In genomic region chr5:369151-369939, GRCh38 we compare ENCODE assay signal across 8 cellular contexts. TPM values are rescaled to one million over a fixed set of nuclear protein-coding genes. Genes with fewer than 3 reads are reported as not detected.
DNase-seq lines count a peak whose midpoint lies in the region; ATAC-seq and TF ChIP-seq lines count a peak whose summit lies in the region.

No MANE protein-coding gene starts in this region.

- H4K5ac ChIP-seq in IMR-90 (ENCODE audit: low read depth, low read length) = peak overlapping the region; percentile 82

- H3K36me3 ChIP-seq in IMR-90 (ENCODE audit: control insufficient read depth, insufficient read depth, low read length) (peaks cover 34% of the 10 kb centered on the region), endodermal cell (ENCODE audit: control insufficient read depth, insufficient read depth, low read length) (no peaks in the 10 kb centered on the region), SK-N-SH (replicated peaks in 1 of 2; ENCODE audit: control insufficient read depth in 1 of 2, insufficient read depth in 2 of 2, low read length in 1 of 2) (no peaks in the 10 kb centered on the region)

- peak overlapping the region; percentile 92 for H3K14ac ChIP-seq in IMR-90 (replicated peaks; ENCODE audit: low read depth, low read length)

- H2AFZ ChIP-seq in IMR-90 (replicated peaks; ENCODE audit: low read length, poor library complexity) = peak overlapping the region; percentile 21
- no peak overlapping the region for H2AFZ ChIP-seq in SK-N-SH (ENCODE audit: low read depth)

- in situ Hi-C loops in IMR-90 (cut with MboI; ENCODE audit: low sequenced_read_pairs) = no loop called here

- H3K27ac Mint-ChIP-seq in endodermal cell = no peak overlapping the region
- no peak overlapping the region for H3K27ac Mint-ChIP-seq in type B pancreatic cell

- TF ChIP-seq POLR2A in IMR-90 (IDR thresholded peaks at IDR 0.05; ENCODE audit: low read depth, low read length) = no peak

- no peak overlapping the region for H3K4me3 Mint-ChIP-seq in endodermal cell
- peak overlapping the region; percentile 37 for H3K4me3 Mint-ChIP-seq in type B pancreatic cell

- TF ChIP-seq EP300 in SK-N-SH (IDR thresholded peaks at IDR 0.05; ENCODE audit: borderline replicate concordance in 1 of 2, low read depth in 1 of 2, low read length in 1 of 2) = no peak

- DNase-seq in activated effector memory CD4-positive, alpha-beta T cell treated with anti-CD3 and anti-CD28 coated beads, Interleukin-2, amount 50 U/mL, for 16 hours = peak; percentile 61
- DNase-seq in activated effector memory CD4-positive, alpha-beta T cell treated with Interleukin-2 at 50 U/mL for 16 hours = no peak
- DNase-seq in IMR-90 = peak; percentile 63
- peak; percentile 45 for DNase-seq in endodermal cell
- peak; percentile 59 for DNase-seq in type B pancreatic cell (ENCODE audit: extremely low spot score, unreplicated experiment)
- DNase-seq in NCI-H510A (lab: John Stamatoyannopoulos, UW) = no peak
- no peak for DNase-seq in SK-N-SH

- 60% methylated on average over 9 of the region's 17 CpGs; no CpG with 5 or more reads in 1 of the 2 experiments for WGBS in IMR-90 (ENCODE audit: extremely low coverage in 2 of 2, insufficient read length in 1 of 2), 2 experiments
- WGBS in endodermal cell (ENCODE audit: insufficient coverage in 1 of 2, insufficient read length in 1 of 2), 2 experiments = 83 to 87% methylated on average over 12 to 16 of the region's 17 CpGs
- 69% methylated on average over 8 of the region's 17 CpGs for WGBS in SK-N-SH (ENCODE audit: low lambda C conversion rate)

- H3K79me2 ChIP-seq in SK-N-SH (ENCODE audit: insufficient read depth) = no peaks in the 10 kb centered on the region

- TF ChIP-seq CTCF in IMR-90 (conservative IDR thresholded peaks at IDR 0.05; ENCODE audit: low read depth, low read length) (no peak), endodermal cell (conservative IDR thresholded peaks at IDR 0.05) (no peak), type B pancreatic cell (conservative IDR thresholded peaks at IDR 0.05) (no peak), SK-N-SH (IDR thresholded peaks at IDR 0.05) (no peak)

- H3K4me1 Mint-ChIP-seq in endodermal cell (no peaks in the 10 kb centered on the region), type B pancreatic cell (ENCODE audit: unreplicated experiment) (peaks cover 12% of the 10 kb centered on the region)

- peak overlapping the region; percentile 89 for H2AK9ac ChIP-seq in IMR-90 (replicated peaks; ENCODE audit: low read depth, low read length, poor library complexity)

- peaks cover 23% of the 10 kb centered on the region for H3K9me1 ChIP-seq in IMR-90 (ENCODE audit: insufficient read depth, low read length)

- H3K56ac ChIP-seq in IMR-90 (ENCODE audit: extremely low read depth, insufficient read depth, low read length) = peak overlapping the region; percentile 84

- intact Hi-C loops in IMR-90 (cut with micrococcal nuclease) = loop anchor here (2.0 kb wide), 1 partner anchor 25 kb away; no protein-coding TSS in a partner anchor

- H3K27ac ChIP-seq in IMR-90 (ENCODE audit: insufficient read depth, low read length) = peak overlapping the region; percentile 95
- H3K27ac ChIP-seq in endodermal cell (ENCODE audit: low read depth, low read length) = no peak overlapping the region
- H3K27ac ChIP-seq in SK-N-SH (ENCODE audit: low read depth in 2 of 2, low read length in 1 of 2) = no peak overlapping the region

- POLR2A ChIA-PET in IMR-90 (lab: Charles Lee; ENCODE audit: unreplicated experiment) (no interaction called here), SK-N-SH (lab: Yijun Ruan, JAX) (no interaction called here)

- peaks cover 42% of the 10 kb centered on the region for H3K4me1 ChIP-seq in IMR-90 (ENCODE audit: control insufficient read depth, insufficient read depth, low read length)
- H3K4me1 ChIP-seq in endodermal cell (ENCODE audit: control insufficient read depth, insufficient read depth, low read length) = no peaks in the 10 kb centered on the region
- H3K4me1 ChIP-seq in SK-N-SH (ENCODE audit: control insufficient read depth in 1 of 2, insufficient read depth in 2 of 2, low read depth in 1 of 2, low read length in 1 of 2) = peaks cover 0 to 9% of the 10 kb centered on the region in 2 experiments; a peak in 1 of 4 replicates

- no peak; the same call in 1 of the 2 replicates for TF ChIP-seq RAD21 in IMR-90 (IDR thresholded peaks at IDR 0.05; ENCODE audit: low read length)
- TF ChIP-seq RAD21 in SK-N-SH (IDR thresholded peaks at IDR 0.05; ENCODE audit: low read length) = no peak

- H2AK5ac ChIP-seq in IMR-90 (ENCODE audit: low read depth, low read length) = peak overlapping the region; percentile 75

- H2BK15ac ChIP-seq in IMR-90 (ENCODE audit: low read depth, low read length) = peak overlapping the region; percentile 35; the same call in 2 of the 3 replicates

- ATAC-seq in IMR-90 (ENCODE audit: low read depth) (peak; percentile 25), HG02840 (IDR thresholded peaks at IDR 0.05; ENCODE audit: low FRiP score, unreplicated experiment) (no peak)

- CTCF ChIA-PET in IMR-90 (lab: Yijun Ruan, JAX) = interaction anchor here (1.1 to 1.7 kb wide), 2 partner anchors 15 to 32 kb away, joined by 3 to 6 read pairs; no protein-coding TSS in a partner anchor
- CTCF ChIA-PET in SK-N-SH (lab: Yijun Ruan, JAX) = interaction anchor here (0.9 kb wide), 1 partner anchor 49 kb away, joined by 3 read pairs; no protein-coding TSS in a partner anchor

- H3K36me3 Mint-ChIP-seq in endodermal cell (ENCODE audit: low read depth) (no peaks in the 10 kb centered on the region), type B pancreatic cell (peaks cover 6% of the 10 kb centered on the region)

- H4K91ac ChIP-seq in IMR-90 (ENCODE audit: insufficient read depth, low read depth, low read length) = peak overlapping the region; percentile 98

- H3K18ac ChIP-seq in IMR-90 (ENCODE audit: low read depth, low read length) = peak overlapping the region; percentile 85

- H3K79me1 ChIP-seq in IMR-90 (ENCODE audit: low read depth in 1 of 2, low read length in 2 of 2) = peaks cover 32 to 73% of the 10 kb centered on the region in 2 experiments

- H2BK5ac ChIP-seq in IMR-90 (ENCODE audit: low read depth, low read length, poor library complexity, severe bottlenecking) = peak overlapping the region; percentile 97

- peaks cover 9% of the 10 kb centered on the region; the same call in 1 of the 2 replicates for H4K20me1 ChIP-seq in IMR-90 (ENCODE audit: insufficient read depth, low read length)
- no peaks in the 10 kb centered on the region for H4K20me1 ChIP-seq in SK-N-SH (ENCODE audit: insufficient read depth)

- peak overlapping the region; percentile 93 for H3K4ac ChIP-seq in IMR-90 (ENCODE audit: low read depth, low read length)

- dilution Hi-C loops in IMR-90 (cut with HindIII; ENCODE audit: low sequenced_read_pairs, unreplicated experiment) = no loop called here

- H3K27me3 ChIP-seq in IMR-90 (ENCODE audit: control insufficient read depth, insufficient read depth, low read length) = no peaks in the 10 kb centered on the region
- peaks cover 26% of the 10 kb centered on the region for H3K27me3 ChIP-seq in endodermal cell (ENCODE audit: control insufficient read depth, insufficient read depth, low read length, poor library complexity, severe bottlenecking)
- peaks cover 4% of the 10 kb centered on the region; the same call in 1 of the 2 replicates for H3K27me3 ChIP-seq in SK-N-SH (ENCODE audit: insufficient read depth)

- H3K4me2 ChIP-seq in IMR-90 (ENCODE audit: low read depth, low read length) (peak overlapping the region; percentile 63), SK-N-SH (no peak overlapping the region)

- H3K9me3 Mint-ChIP-seq in endodermal cell (peaks cover 7% of the 10 kb centered on the region), type B pancreatic cell (peaks cover 3% of the 10 kb centered on the region)

- peak overlapping the region; percentile 96 for H2BK120ac ChIP-seq in IMR-90 (ENCODE audit: low read depth, low read length)

- H3K9me2 ChIP-seq in SK-N-SH = no peaks in the 10 kb centered on the region

- peak overlapping the region; percentile 94 for H3K23ac ChIP-seq in IMR-90 (ENCODE audit: low read depth, low read length)

- H3K27me3 Mint-ChIP-seq in endodermal cell (ENCODE audit: insufficient read depth) (peaks cover 5% of the 10 kb centered on the region), type B pancreatic cell (peaks cover 2% of the 10 kb centered on the region)

- H3K9me3 ChIP-seq in IMR-90 (ENCODE audit: control insufficient read depth, insufficient read depth, low read length) = 0 out of 2 replicates have a peak, but pooled peaks cover 2% of the 10 kb centered on the region
- peaks cover 12% of the 10 kb centered on the region for H3K9me3 ChIP-seq in endodermal cell (ENCODE audit: control insufficient read depth, low read length)
- 0 out of 2 replicates have a peak, but pooled peaks cover 7% of the 10 kb centered on the region for H3K9me3 ChIP-seq in SK-N-SH

- H3K4me3 ChIP-seq in IMR-90 (ENCODE audit: insufficient read depth, low read depth, low read length) = no peak overlapping the region
- H3K4me3 ChIP-seq in endodermal cell (ENCODE audit: low read length) = no peak overlapping the region
- H3K4me3 ChIP-seq in SK-N-SH (ENCODE audit: low read depth in 2 of 2, low read length in 1 of 2) = no peak overlapping the region

- BruUV-seq in IMR-90 (replicated peaks; lab: Mats Ljungman, UMichigan) = no TSS peak

- peak overlapping the region; percentile 93 for H2BK20ac ChIP-seq in IMR-90 (ENCODE audit: low read depth, low read length)

- no peaks in the 10 kb centered on the region for H3F3A ChIP-seq in SK-N-SH (replicated peaks; ENCODE audit: insufficient read depth)

- H3K9ac ChIP-seq in IMR-90 (ENCODE audit: low read depth, low read length) = peak overlapping the region; percentile 40
- H3K9ac ChIP-seq in endodermal cell (ENCODE audit: extremely low read depth, low read length, poor library complexity, severe bottlenecking) = no peak overlapping the region
- H3K9ac ChIP-seq in SK-N-SH = no peak overlapping the region

- peak overlapping the region; percentile 87 to 94 for H4K8ac ChIP-seq in IMR-90 (ENCODE audit: low read depth in 2 of 2, low read length in 2 of 2)

TF ChIP-seq in IMR-90, 13 proteins besides CTCF, POLR2A, EP300 and RAD21:
- TF ChIP-seq NFE2L2 (IDR thresholded peaks at IDR 0.05; ENCODE audit: low read depth, low read length) (no peak), BHLHE40 (IDR thresholded peaks at IDR 0.05; ENCODE audit: low read depth, low read length) (peak; percentile 52; the same call in 1 of the 2 replicates)

TF ChIP-seq in SK-N-SH, 30 proteins besides CTCF, POLR2A, EP300 and RAD21 (continues in another document):
- TF ChIP-seq EZH2phosphoT487 (IDR thresholded peaks at IDR 0.05; ENCODE audit: borderline replicate concordance, low read depth) (no peak), MEF2A (IDR thresholded peaks at IDR 0.05; ENCODE audit: borderline replicate concordance, low read depth) (no peak)

RNA-seq across cellular contexts. Expression of gene AHRR, which starts 47.8 kb away (rescaled TPM):
- total RNA-seq in IMR-90 (2012; rRNA removed) = 15.6 and 16.7 TPM in 2 replicates
- polyA plus RNA-seq in IMR-90 (2012; rRNA removed) = 36.1 and 37.1 TPM in 2 replicates
- polyA plus RNA-seq in IMR-90 (2012; cell fraction: cytosol; rRNA removed) = 24.9 and 33.9 TPM in 2 replicates
- polyA plus RNA-seq in IMR-90 (2012; cell fraction: nucleus; rRNA removed; ENCODE audit: low replicate concordance) = 77.0 and 141 TPM in 2 replicates
- total RNA-seq in endodermal cell = 1 to 10 TPM; 1.4 to 2.0 TPM
- 1.3 TPM for polyA plus RNA-seq in endodermal cell (2013, experiment 1 of 2)
- 1.2 TPM for polyA plus RNA-seq in endodermal cell (2013, experiment 2 of 2)
- total RNA-seq in type B pancreatic cell (ENCODE audit: low replicate concordance) = 7.9 and 13.4 TPM in 2 replicates
- polyA plus RNA-seq in SK-N-SH (2012; rRNA removed) = 0.71 and 0.99 TPM in 2 replicates
- 0.40 and 0.49 TPM in 2 replicates for polyA plus RNA-seq in SK-N-SH (2012; cell fraction: cytosol; rRNA removed)
- 3.2 and 3.3 TPM in 2 replicates for polyA plus RNA-seq in SK-N-SH (2012; cell fraction: nucleus; rRNA removed)

Comparison
In these comparisons a context has a peak if more than half of its experiments do, and no peak if none do; other contexts are left out.
1. DNase-seq: peak in activated effector memory CD4-positive, alpha-beta T cell treated with anti-CD3 and anti-CD28 coated beads, Interleukin-2, amount 50 U/mL, for 16 hours (single experiment), IMR-90 (single experiment), endodermal cell (single experiment) and type B pancreatic cell (single experiment); none in activated effector memory CD4-positive, alpha-beta T cell treated with Interleukin-2 at 50 U/mL for 16 hours (single experiment), NCI-H510A (single experiment) and SK-N-SH (single experiment).